In genomic region chr9:94245651-94246050, GRCh38 we compare ENCODE assay signal across 39 cellular contexts.
"Had no signal": no experiment of that assay in that cellular context is flagged by ENCODE, and none has a peak within 500 bp of the region (broad histone marks: within the 10 kb centered on the region; RNA-seq: fewer than 3 reads in every experiment).

No MANE protein-coding gene starts in this region.

- H3K36me3 Mint-ChIP-seq: activated naive CD4-positive, alpha-beta T cell treated with anti-CD3 and anti-CD28 coated beads, Interleukin-2, amount 10 ng/mL, durations not matched to agents 7 days and 5 days; activated naive CD4-positive, alpha-beta T cell treated with anti-CD3 and anti-CD28 coated beads, Interleukin-2, amount 50 U/mL, for 24 hours; activated naive CD4-positive, alpha-beta T cell treated with anti-CD3 and anti-CD28 coated beads, Interleukin-2, amount 50 U/mL, for 72 hours; activated naive CD8-positive, alpha-beta T cell treated with anti-CD3 and anti-CD28 coated beads for 36 hours; activated naive CD8-positive, alpha-beta T cell treated with anti-CD3 and anti-CD28 coated beads, Interleukin-2, amount 10 ng/mL, durations not matched to agents 7 days and 5 days; brain had no signal

- H3K27ac ChIP-seq: adrenal gland, ascending aorta, body of pancreas, brain microvascular endothelial cell, breast epithelium, cardiac muscle cell had no signal

- FAIRE-seq: astrocyte, bronchial epithelial cell, colon had no signal

- ATAC-seq: activated naive CD4-positive, alpha-beta T cell treated with anti-CD3 and anti-CD28 coated beads, Interleukin-2, amount 50 U/mL, for 72 hours; activated naive CD8-positive, alpha-beta T cell treated with anti-CD3 and anti-CD28 coated beads, Interleukin-2, amount 50 U/mL, for 24 hours; activated T-cell treated with anti-CD3 and anti-CD28 coated beads, Interleukin-2, amount 50 U/mL, for 4 hours; activated T-cell treated with anti-CD3 and anti-CD28 coated beads, Interleukin-2, amount 50 U/mL, for 72 hours; activated T-helper 17 cell treated with anti-CD3 and anti-CD28 coated beads, Interleukin-2, amount 50 U/mL, for 72 hours; body of pancreas had no signal

- DNase-seq: activated effector memory CD4-positive, alpha-beta T cell treated with anti-CD3 and anti-CD28 coated beads, Interleukin-2, amount 50 U/mL, for 16 hours; activated gamma-delta T cell; activated gamma-delta T cell treated with Interleukin-2 at 50 U/mL for 16 hours; activated naive CD4-positive, alpha-beta T cell; activated naive CD4-positive, alpha-beta T cell treated with anti-CD3 and anti-CD28 coated beads for 36 hours; activated naive CD4-positive, alpha-beta T cell treated with anti-CD3 and anti-CD28 coated beads, Interleukin-2, amount 10 ng/mL, durations not matched to agents 7 days and 5 days; activated naive CD4-positive, alpha-beta T cell treated with anti-CD3 and anti-CD28 coated beads, Interleukin-2, amount 50 U/mL, for 16 hours; activated naive CD4-positive, alpha-beta T cell treated with Interleukin-2 at 50 U/mL for 16 hours; activated naive CD8-positive, alpha-beta T cell treated with anti-CD3 and anti-CD28 coated beads for 36 hours; activated naive CD8-positive, alpha-beta T cell treated with anti-CD3 and anti-CD28 coated beads, Interleukin-2, amount 10 ng/mL, durations not matched to agents 7 days and 5 days; activated naive CD8-positive, alpha-beta T cell treated with anti-CD3 and anti-CD28 coated beads, Interleukin-2, amount 50 U/mL, for 24 hours; activated T-cell treated with anti-CD3 and anti-CD28 coated beads, Interleukin-2, amount 50 U/mL, for 24 hours; activated T-cell treated with anti-CD3 and anti-CD28 coated beads, Interleukin-2, amount 50 U/mL, for 4 hours; activated T-cell treated with anti-CD3 and anti-CD28 coated beads, Interleukin-2, amount 50 U/mL, for 48 hours; activated T-cell treated with anti-CD3 and anti-CD28 coated beads, Interleukin-2, amount 50 U/mL, for 72 hours; adrenal gland; amniotic stem cell; amygdala; anterior cingulate cortex; aorta; body of pancreas; brain microvascular endothelial cell; caudate nucleus; central memory CD4-positive, alpha-beta T cell; cerebellar nuclear complex had no signal

- H3K27me3 ChIP-seq: adrenal gland, ascending aorta, body of pancreas, brain microvascular endothelial cell, breast epithelium, cardiac muscle cell had no signal

- H3K27ac Mint-ChIP-seq: activated naive CD4-positive, alpha-beta T cell treated with anti-CD3 and anti-CD28 coated beads for 36 hours; activated naive CD4-positive, alpha-beta T cell treated with anti-CD3 and anti-CD28 coated beads, Interleukin-2, amount 10 ng/mL, durations not matched to agents 7 days and 5 days; activated naive CD4-positive, alpha-beta T cell treated with anti-CD3 and anti-CD28 coated beads, Interleukin-2, amount 50 U/mL, for 24 hours; activated naive CD4-positive, alpha-beta T cell treated with anti-CD3 and anti-CD28 coated beads, Interleukin-2, amount 50 U/mL, for 72 hours; activated naive CD8-positive, alpha-beta T cell; activated naive CD8-positive, alpha-beta T cell treated with anti-CD3 and anti-CD28 coated beads for 36 hours; activated naive CD8-positive, alpha-beta T cell treated with anti-CD3 and anti-CD28 coated beads, Interleukin-2, amount 10 ng/mL, durations not matched to agents 7 days and 5 days; activated naive CD8-positive, alpha-beta T cell treated with anti-CD3 and anti-CD28 coated beads, Interleukin-2, amount 50 U/mL, for 24 hours; activated T-cell treated with anti-CD3 and anti-CD28 coated beads, Interleukin-2, amount 50 U/mL, for 24 hours; activated T-cell treated with anti-CD3 and anti-CD28 coated beads, Interleukin-2, amount 50 U/mL, for 72 hours; activated T-helper 1 cell treated with anti-CD3 and anti-CD28 coated beads, Interleukin-12 subunit alpha, Interleukin-12 subunit beta, Interleukin-2, Interleukin-4 antibody, amounts not matched to agents 30 ng/mL and 10 ng/mL and 1 ng/mL, durations not matched to agents 14 hours and 24 hours and 36 hours; activated T-helper 17 cell treated with anti-CD3 and anti-CD28 coated beads, Interleukin-2, amount 50 U/mL, for 72 hours; activated T-helper 2 cell treated with anti-CD3 and anti-CD28 coated beads, Interferon-gamma antibody, Interleukin-2, Interleukin-4, amounts not matched to agents 10 μg/mL and 5 μg/mL and 100 μg/mL, durations not matched to agents 14 hours and 24 hours and 36 hours; brain had no signal

- H3K9me3 ChIP-seq: adrenal gland, ascending aorta, body of pancreas, breast epithelium had no signal

- H3K27me3 Mint-ChIP-seq: activated naive CD4-positive, alpha-beta T cell treated with anti-CD3 and anti-CD28 coated beads, Interleukin-2, amount 10 ng/mL, durations not matched to agents 7 days and 5 days had no signal

- H3K4me3 Mint-ChIP-seq: activated naive CD4-positive, alpha-beta T cell treated with anti-CD3 and anti-CD28 coated beads for 36 hours; activated naive CD4-positive, alpha-beta T cell treated with anti-CD3 and anti-CD28 coated beads, Interleukin-2, amount 10 ng/mL, durations not matched to agents 7 days and 5 days; activated naive CD4-positive, alpha-beta T cell treated with anti-CD3 and anti-CD28 coated beads, Interleukin-2, amount 50 U/mL, for 24 hours; activated naive CD8-positive, alpha-beta T cell; activated naive CD8-positive, alpha-beta T cell treated with anti-CD3 and anti-CD28 coated beads for 36 hours; activated naive CD8-positive, alpha-beta T cell treated with anti-CD3 and anti-CD28 coated beads, Interleukin-2, amount 10 ng/mL, durations not matched to agents 7 days and 5 days; activated naive CD8-positive, alpha-beta T cell treated with anti-CD3 and anti-CD28 coated beads, Interleukin-2, amount 50 U/mL, for 24 hours; activated T-cell treated with anti-CD3 and anti-CD28 coated beads, Interleukin-2, amount 50 U/mL, for 24 hours; activated T-cell treated with anti-CD3 and anti-CD28 coated beads, Interleukin-2, amount 50 U/mL, for 4 hours; activated T-cell treated with anti-CD3 and anti-CD28 coated beads, Interleukin-2, amount 50 U/mL, for 72 hours; activated T-helper 1 cell treated with anti-CD3 and anti-CD28 coated beads, Interleukin-12 subunit alpha, Interleukin-12 subunit beta, Interleukin-2, Interleukin-4 antibody, amounts not matched to agents 30 ng/mL and 10 ng/mL and 1 ng/mL, durations not matched to agents 14 hours and 24 hours and 36 hours; activated T-helper 17 cell treated with anti-CD3 and anti-CD28 coated beads, Interleukin-2, amount 50 U/mL, for 72 hours; brain; central memory CD8-positive, alpha-beta T cell had no signal

- H3K4me1 ChIP-seq: adrenal gland, ascending aorta, body of pancreas, breast epithelium had no signal

- H3K36me3 ChIP-seq: adrenal gland, ascending aorta, brain microvascular endothelial cell, breast epithelium, cardiac muscle cell had no signal

- H3K9me3 Mint-ChIP-seq: activated naive CD4-positive, alpha-beta T cell treated with anti-CD3 and anti-CD28 coated beads for 36 hours; activated naive CD4-positive, alpha-beta T cell treated with anti-CD3 and anti-CD28 coated beads, Interleukin-2, amount 10 ng/mL, durations not matched to agents 7 days and 5 days; activated naive CD4-positive, alpha-beta T cell treated with anti-CD3 and anti-CD28 coated beads, Interleukin-2, amount 50 U/mL, for 24 hours; activated naive CD4-positive, alpha-beta T cell treated with anti-CD3 and anti-CD28 coated beads, Interleukin-2, amount 50 U/mL, for 72 hours; activated naive CD8-positive, alpha-beta T cell treated with anti-CD3 and anti-CD28 coated beads for 36 hours; activated naive CD8-positive, alpha-beta T cell treated with anti-CD3 and anti-CD28 coated beads, Interleukin-2, amount 50 U/mL, for 24 hours; activated T-cell treated with anti-CD3 and anti-CD28 coated beads, Interleukin-2, amount 50 U/mL, for 24 hours; activated T-cell treated with anti-CD3 and anti-CD28 coated beads, Interleukin-2, amount 50 U/mL, for 4 hours; activated T-helper 1 cell treated with anti-CD3 and anti-CD28 coated beads, Interleukin-12 subunit alpha, Interleukin-12 subunit beta, Interleukin-2, Interleukin-4 antibody, amounts not matched to agents 30 ng/mL and 10 ng/mL and 1 ng/mL, durations not matched to agents 14 hours and 24 hours and 36 hours; central memory CD8-positive, alpha-beta T cell had no signal

- H3K4me1 Mint-ChIP-seq: brain had no signal

- H3K4me3 ChIP-seq: adrenal gland, ascending aorta, body of pancreas, breast epithelium, cardiac muscle cell had no signal
